ENCODE assay signal across 24 cellular contexts in the genomic region with DNA sequence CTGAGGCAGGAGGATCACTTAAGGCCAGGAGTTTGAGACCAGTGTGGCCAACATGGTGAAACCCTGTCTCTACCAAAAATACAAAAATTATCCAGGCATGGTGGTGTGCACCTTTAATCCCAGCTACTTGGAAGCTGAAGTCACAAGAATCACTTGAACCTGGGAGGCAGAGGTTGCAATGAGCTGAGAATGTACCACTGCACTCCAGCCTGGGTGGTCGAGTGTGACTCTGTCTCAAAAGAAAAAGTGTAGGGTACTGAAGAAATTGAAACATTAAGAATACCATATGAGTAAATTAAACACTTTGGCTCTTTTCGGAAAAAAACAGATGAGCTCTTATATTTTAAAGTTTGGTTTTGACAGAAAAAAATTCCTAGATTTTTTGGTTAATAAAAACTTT.
"Had no signal": no experiment of that assay in that cellular context is flagged by ENCODE, and none has a peak within 500 bp of the region (broad histone marks: within the 10 kb centered on the region; RNA-seq: fewer than 3 reads in every experiment).

No MANE protein-coding gene starts in this region.

- H3K27me3 ChIP-seq: esophagus muscularis mucosa, hepatocyte, sigmoid colon, suprapubic skin, transverse colon, uterus had no signal

- ATAC-seq: activated CD8-positive, alpha-beta T cell treated with anti-CD3 and anti-CD28 coated beads, Interleukin-2, amount 10 ng/mL, durations not matched to agents 7 days and 5 days; left cardiac atrium; mucosa of descending colon; stimulated activated naive CD8-positive, alpha-beta T cell treated with anti-CD3 and anti-CD28 coated beads, Interleukin-15, amount 100 ng/mL, for 72 hours had no signal

- H3K27ac Mint-ChIP-seq: activated CD4-positive, alpha-beta T cell treated with anti-CD3 and anti-CD28 coated beads, Interleukin-2, amount 10 ng/mL, durations not matched to agents 7 days and 5 days; activated CD8-positive, alpha-beta T cell treated with anti-CD3 and anti-CD28 coated beads, Interleukin-2, amount 10 ng/mL, durations not matched to agents 7 days and 5 days; memory B cell had no signal

- H3K9me3 Mint-ChIP-seq: activated CD4-positive, alpha-beta T cell treated with anti-CD3 and anti-CD28 coated beads, Interleukin-2, amount 10 ng/mL, durations not matched to agents 7 days and 5 days; activated naive CD4-positive, alpha-beta T cell treated with anti-CD3 and anti-CD28 coated beads for 36 hours; central memory CD8-positive, alpha-beta T cell; memory B cell; nephron progenitor cell; stimulated activated naive CD8-positive, alpha-beta T cell treated with anti-CD3 and anti-CD28 coated beads, Interleukin-15, amount 100 ng/mL, for 72 hours had no signal

- H3K9me3 ChIP-seq: esophagus muscularis mucosa, mucosa of descending colon, sigmoid colon, SK-N-SH, suprapubic skin, transverse colon, uterus had no signal

- H3K27ac ChIP-seq: esophagus muscularis mucosa, hepatocyte, sigmoid colon, suprapubic skin, transverse colon, uterus, VCaP had no signal

- H3K4me2 ChIP-seq: hepatocyte, SK-N-SH had no signal

- H3K4me3 ChIP-seq: esophagus muscularis mucosa, hepatocyte, mucosa of descending colon, sigmoid colon, suprapubic skin, transverse colon, uterus had no signal

- H3K27me3 Mint-ChIP-seq: activated CD4-positive, alpha-beta T cell treated with anti-CD3 and anti-CD28 coated beads, Interleukin-2, amount 10 ng/mL, durations not matched to agents 7 days and 5 days; central memory CD8-positive, alpha-beta T cell; memory B cell; stimulated activated naive CD8-positive, alpha-beta T cell treated with anti-CD3 and anti-CD28 coated beads, Interleukin-15, amount 100 ng/mL, for 72 hours had no signal

- H3K9ac ChIP-seq: SK-N-SH had no signal

- H2AFZ ChIP-seq: hepatocyte had no signal

- H3K4me1 ChIP-seq: sigmoid colon, suprapubic skin, uterus had no signal

- DNase-seq: activated CD4-positive, alpha-beta T cell treated with anti-CD3 and anti-CD28 coated beads, Interleukin-2, amount 10 ng/mL, durations not matched to agents 7 days and 5 days; activated CD8-positive, alpha-beta T cell treated with anti-CD3 and anti-CD28 coated beads, Interleukin-2, amount 10 ng/mL, durations not matched to agents 7 days and 5 days; activated naive CD4-positive, alpha-beta T cell treated with anti-CD3 and anti-CD28 coated beads for 36 hours; activated T-cell treated with anti-CD3 and anti-CD28 coated beads, Interleukin-2, amount 50 U/mL, for 1 hour; anterior cingulate cortex; effector memory CD4-positive, alpha-beta T cell; glutamatergic neuron; left cardiac atrium; mucosa of descending colon; nephron progenitor cell; nucleus accumbens; posterior cingulate gyrus; sigmoid colon; SK-N-SH; stimulated activated CD4-positive, alpha-beta T cell treated with anti-CD3 and anti-CD28 coated beads, Interleukin-4, amount 100 ng/mL, for 24 hours; stimulated activated naive CD8-positive, alpha-beta T cell treated with anti-CD3 and anti-CD28 coated beads, Interleukin-15, amount 100 ng/mL, for 72 hours; transverse colon; uterus had no signal

- H3K4me3 Mint-ChIP-seq: activated CD4-positive, alpha-beta T cell treated with anti-CD3 and anti-CD28 coated beads, Interleukin-2, amount 10 ng/mL, durations not matched to agents 7 days and 5 days; activated CD8-positive, alpha-beta T cell treated with anti-CD3 and anti-CD28 coated beads, Interleukin-2, amount 10 ng/mL, durations not matched to agents 7 days and 5 days; activated naive CD4-positive, alpha-beta T cell treated with anti-CD3 and anti-CD28 coated beads for 36 hours; central memory CD8-positive, alpha-beta T cell; memory B cell; nephron progenitor cell; stimulated activated naive CD8-positive, alpha-beta T cell treated with anti-CD3 and anti-CD28 coated beads, Interleukin-15, amount 100 ng/mL, for 72 hours had no signal
